19 cellular contexts compared by ENCODE assay signal in genomic region chr17:69427486-69428197, GRCh38. TPM values are rescaled to one million over a fixed set of nuclear protein-coding genes. Genes with fewer than 3 reads are reported as not detected.
DNase-seq lines count a peak whose midpoint lies in the region; ATAC-seq, FAIRE-seq and TF ChIP-seq lines count a peak whose summit lies in the region.
"Had no signal": no experiment of that assay in that cellular context is flagged by ENCODE, and none has a peak within 500 bp of the region (broad histone marks: within the 10 kb centered on the region; RNA-seq: fewer than 3 reads in every experiment).

No MANE protein-coding gene starts in this region.

- no peaks in the 10 kb centered on the region for H3K36me3 Mint-ChIP-seq in activated T-helper 17 cell treated with anti-CD3 and anti-CD28 coated beads, Interleukin-2, amount 50 U/mL, for 72 hours (ENCODE audit: low read depth)
- peaks cover 10% of the 10 kb centered on the region for H3K36me3 Mint-ChIP-seq in activated CD4-positive, alpha-beta T cell treated with anti-CD3 and anti-CD28 coated beads for 36 hours (ENCODE audit: low read depth)
- H3K36me3 Mint-ChIP-seq: IgD-negative memory B cell had no signal

- H3K27ac Mint-ChIP-seq in activated T-helper 17 cell treated with anti-CD3 and anti-CD28 coated beads, Interleukin-2, amount 50 U/mL, for 72 hours, result no peak overlapping the region
- no peak overlapping the region for H3K27ac Mint-ChIP-seq in activated CD4-positive, alpha-beta T cell treated with anti-CD3 and anti-CD28 coated beads for 36 hours
- H3K27ac Mint-ChIP-seq: IgD-negative memory B cell had no signal

- CTCF ChIA-PET in activated CD4-positive, alpha-beta T cell treated with anti-CD3 and anti-CD28 coated beads for 36 hours (lab: Charles Lee), result interaction anchor here (0.8 to 3.1 kb wide), 3 partner anchors 13 to 172 kb away, joined by 3 to 10 read pairs (median 4); partner anchors contain the start of gene MAP2K6

- DNase-seq in GM12892 (ENCODE audit: insufficient read length), result no peak
- no peak for DNase-seq in left colon
- no peak for DNase-seq in gastrocnemius medialis
- no peak for DNase-seq in NCI-H2029 (lab: John Stamatoyannopoulos, UW)
- no peak for DNase-seq in H4 (ENCODE audit: low spot score)
- no peak for DNase-seq in activated CD4-positive, alpha-beta T cell treated with anti-CD3 and anti-CD28 coated beads for 36 hours
- DNase-seq: AML-193; Caco-2; EL; H7; NCI-H1417; NCI-H1930; NCI-H2171 treated with DMSO at 0.1 percent for 48 hours; NCI-H446 treated with DMSO at 0.1 percent for 48 hours; NK-92 treated with Interleukin-12 subunit alpha and Interleukin-12 subunit beta, amount 100 ng/mL, for 24 hours; SIG-M5 had no signal

- H3K9me3 Mint-ChIP-seq in activated T-helper 17 cell treated with anti-CD3 and anti-CD28 coated beads, Interleukin-2, amount 50 U/mL, for 72 hours, result no peaks in the 10 kb centered on the region
- no peaks in the 10 kb centered on the region for H3K9me3 Mint-ChIP-seq in activated CD4-positive, alpha-beta T cell treated with anti-CD3 and anti-CD28 coated beads for 36 hours (ENCODE audit: low read depth)
- H3K9me3 Mint-ChIP-seq: IgD-negative memory B cell had no signal

- peak overlapping the region in 2 of 4 donors; percentile 10 to 39 for H3K4me3 ChIP-seq in gastrocnemius medialis

- peaks cover 42 to 55% of the 10 kb centered on the region in 2 donors for H3K4me1 ChIP-seq in gastrocnemius medialis
- H3K4me1 ChIP-seq: Caco-2 had no signal

- H3K36me3 ChIP-seq in gastrocnemius medialis, result no peaks in the 10 kb centered on the region

- H3K4me3 Mint-ChIP-seq in activated T-helper 17 cell treated with anti-CD3 and anti-CD28 coated beads, Interleukin-2, amount 50 U/mL, for 72 hours, result no peak overlapping the region
- no peak overlapping the region for H3K4me3 Mint-ChIP-seq in activated CD4-positive, alpha-beta T cell treated with anti-CD3 and anti-CD28 coated beads for 36 hours

- intact Hi-C loops in left colon (cut with DNase I, micrococcal nuclease), result no loop called here
- intact Hi-C loops in gastrocnemius medialis (cut with DNase I; ENCODE audit: low total_unique reads), result loop anchor here (5.0 kb wide), 1 partner anchor 65 kb away; no protein-coding TSS in a partner anchor
- intact Hi-C loops in activated CD4-positive, alpha-beta T cell treated with anti-CD3 and anti-CD28 coated beads for 36 hours (cut with DNase I, micrococcal nuclease), result no loop called here

- POLR2A ChIA-PET in activated CD4-positive, alpha-beta T cell treated with anti-CD3 and anti-CD28 coated beads for 36 hours (lab: Charles Lee), result no interaction called here

- TF ChIP-seq CTCF in gastrocnemius medialis (IDR thresholded peaks at IDR 0.05 in 4 of 5, conservative IDR thresholded peaks at IDR 0.05 in 1 of 5), result no peak

- peak overlapping the region; percentile 63 to 82 (median 72) for H3K27ac ChIP-seq in gastrocnemius medialis

- peak; percentile 71 for FAIRE-seq in GM12892 (lab: Jason Lieb, UNC)

- no peaks in the 10 kb centered on the region for H3K9me3 ChIP-seq in gastrocnemius medialis
- H3K9me3 ChIP-seq: Caco-2 had no signal

- no peaks in the 10 kb centered on the region for H3K27me3 ChIP-seq in gastrocnemius medialis

- ATAC-seq in activated T-helper 17 cell treated with anti-CD3 and anti-CD28 coated beads, Interleukin-2, amount 50 U/mL, for 72 hours (replicated peaks), result peak; percentile 50
- ATAC-seq in left colon, result peak; percentile 30
- peak; percentile 63 to 77 for ATAC-seq in gastrocnemius medialis
- ATAC-seq in HG02885 (IDR thresholded peaks at IDR 0.05; ENCODE audit: poor library complexity, unreplicated experiment), result no peak
- ATAC-seq in activated CD4-positive, alpha-beta T cell treated with anti-CD3 and anti-CD28 coated beads for 36 hours, result no peak

- H3K4me1 Mint-ChIP-seq in activated T-helper 17 cell treated with anti-CD3 and anti-CD28 coated beads, Interleukin-2, amount 50 U/mL, for 72 hours, result peaks cover 23% of the 10 kb centered on the region
- peaks cover 63% of the 10 kb centered on the region for H3K4me1 Mint-ChIP-seq in activated CD4-positive, alpha-beta T cell treated with anti-CD3 and anti-CD28 coated beads for 36 hours

- TF ChIP-seq POLR2A in GM12892 (IDR thresholded peaks at IDR 0.05; ENCODE audit: low read depth, low read length) (no peak), gastrocnemius medialis (IDR thresholded peaks at IDR 0.05) (no peak)

- in situ Hi-C loops in gastrocnemius medialis (cut with MboI; ENCODE audit: low sequenced_read_pairs in 4 of 4), result loop anchor here in 1 of 4 donors (10.0 kb wide), 1 partner anchor 87 kb away; no protein-coding TSS in a partner anchor

- no peaks in the 10 kb centered on the region for H3K27me3 Mint-ChIP-seq in activated T-helper 17 cell treated with anti-CD3 and anti-CD28 coated beads, Interleukin-2, amount 50 U/mL, for 72 hours
- H3K27me3 Mint-ChIP-seq in activated CD4-positive, alpha-beta T cell treated with anti-CD3 and anti-CD28 coated beads for 36 hours, result no peaks in the 10 kb centered on the region
- H3K27me3 Mint-ChIP-seq: IgD-negative memory B cell had no signal

RNA-seq across cellular contexts. Expression of gene MAP2K6, which starts 13.1 kb away (rescaled TPM):
- 11.2 TPM for polyA plus RNA-seq in GM12892 (2012; ENCODE audit: missing spikeins)
- 1 to 10 TPM; 2.4 to 3.9 TPM for total RNA-seq in activated T-helper 17 cell treated with anti-CD3 and anti-CD28 coated beads, Interleukin-2, amount 50 U/mL, for 72 hours
- total RNA-seq in left colon (100 to 1,000 TPM in 1 of 2 donors, 10 to 100 TPM in 1; 58.4 to 128 TPM), gastrocnemius medialis (100 to 1,000 TPM in 3 of 4 donors, 10 to 100 TPM in 1; 35.1 to 351 (median 223) TPM)
- total RNA-seq in H4 (2014; rRNA removed; shearing (Covaris generic)), result 14.7 and 19.6 TPM in 2 replicates
- 1 to 10 TPM; 2.7 to 3.4 TPM for total RNA-seq in activated CD4-positive, alpha-beta T cell treated with anti-CD3 and anti-CD28 coated beads for 36 hours

Comparison
In these comparisons a context has a peak if more than half of its experiments do, and no peak if none do; other contexts are left out.
1. ATAC-seq: peak in activated T-helper 17 cell treated with anti-CD3 and anti-CD28 coated beads, Interleukin-2, amount 50 U/mL, for 72 hours (single experiment), left colon (single experiment) and gastrocnemius medialis (2 of 2); none in HG02885 (single experiment) and activated CD4-positive, alpha-beta T cell treated with anti-CD3 and anti-CD28 coated beads for 36 hours (single experiment).